In the genomic region with DNA sequence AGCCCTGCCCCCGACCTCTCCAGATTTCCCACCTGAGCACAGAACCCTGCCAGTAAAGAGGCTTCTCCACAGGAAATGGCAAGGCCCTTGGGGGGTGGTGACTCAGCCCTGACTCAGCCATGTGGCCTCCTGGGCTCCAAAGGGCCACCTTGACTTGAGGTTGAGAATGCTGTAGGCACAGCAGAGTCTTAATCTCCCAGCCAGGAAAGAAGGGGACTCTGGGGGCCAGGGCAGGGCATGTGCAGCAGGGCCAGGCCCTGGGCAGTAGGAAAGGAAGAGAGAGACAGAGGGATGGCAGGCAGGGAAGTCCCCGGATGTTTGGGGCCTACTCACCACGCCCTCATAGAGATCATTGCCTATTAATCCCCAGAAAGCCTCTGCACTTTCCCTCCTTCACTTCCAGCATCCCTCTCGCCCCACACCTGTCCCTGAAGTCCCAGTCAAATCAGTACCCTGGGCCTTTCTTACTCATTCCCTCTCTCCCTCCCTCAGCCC, we compare ENCODE assay signal across 2 cellular contexts.
A peak's percentile ranks its signal among the peaks of the same experiment; 100 is the strongest.
TF ChIP-seq lines count a peak whose summit lies in the region.

No MANE protein-coding gene starts in this region.

TF ChIP-seq in HEK293, 187 proteins besides CTCF, POLR2A, EP300 and RAD21 (continued from another document and continues in another):
- TF ChIP-seq, protein P1, sequence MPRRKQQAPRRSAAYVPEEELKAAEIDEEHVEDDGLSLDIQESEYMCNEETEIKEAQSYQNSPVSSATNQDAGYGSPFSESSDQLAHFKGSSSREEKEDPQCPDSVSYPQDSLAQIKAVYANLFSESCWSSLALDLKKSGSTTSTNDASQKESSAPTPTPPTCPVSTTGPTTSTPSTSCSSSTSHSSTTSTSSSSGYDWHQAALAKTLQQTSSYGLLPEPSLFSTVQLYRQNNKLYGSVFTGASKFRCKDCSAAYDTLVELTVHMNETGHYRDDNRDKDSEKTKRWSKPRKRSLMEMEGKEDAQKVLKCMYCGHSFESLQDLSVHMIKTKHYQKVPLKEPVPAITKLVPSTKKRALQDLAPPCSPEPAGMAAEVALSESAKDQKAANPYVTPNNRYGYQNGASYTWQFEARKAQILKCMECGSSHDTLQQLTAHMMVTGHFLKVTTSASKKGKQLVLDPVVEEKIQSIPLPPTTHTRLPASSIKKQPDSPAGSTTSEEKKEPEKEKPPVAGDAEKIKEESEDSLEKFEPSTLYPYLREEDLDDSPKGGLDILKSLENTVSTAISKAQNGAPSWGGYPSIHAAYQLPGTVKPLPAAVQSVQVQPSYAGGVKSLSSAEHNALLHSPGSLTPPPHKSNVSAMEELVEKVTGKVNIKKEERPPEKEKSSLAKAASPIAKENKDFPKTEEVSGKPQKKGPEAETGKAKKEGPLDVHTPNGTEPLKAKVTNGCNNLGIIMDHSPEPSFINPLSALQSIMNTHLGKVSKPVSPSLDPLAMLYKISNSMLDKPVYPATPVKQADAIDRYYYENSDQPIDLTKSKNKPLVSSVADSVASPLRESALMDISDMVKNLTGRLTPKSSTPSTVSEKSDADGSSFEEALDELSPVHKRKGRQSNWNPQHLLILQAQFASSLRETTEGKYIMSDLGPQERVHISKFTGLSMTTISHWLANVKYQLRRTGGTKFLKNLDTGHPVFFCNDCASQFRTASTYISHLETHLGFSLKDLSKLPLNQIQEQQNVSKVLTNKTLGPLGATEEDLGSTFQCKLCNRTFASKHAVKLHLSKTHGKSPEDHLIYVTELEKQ (tag by site-specific recombination; IDR thresholded peaks at IDR 0.05; ENCODE audit: borderline replicate concordance): no peak
- TF ChIP-seq SP3 (tag by site-specific recombination; IDR thresholded peaks at IDR 0.05) (peak; percentile 35), ZNF792 (tag by site-specific recombination; IDR thresholded peaks at IDR 0.05) (no peak), GLIS2 (tag by site-specific recombination; IDR thresholded peaks at IDR 0.05) (peak; percentile 73), ZNF16 (tag by site-specific recombination; IDR thresholded peaks at IDR 0.05; ENCODE audit: low read depth) (no peak), ZNF624 (tag by site-specific recombination; IDR thresholded peaks at IDR 0.05) (no peak), ZNF530 (tag by site-specific recombination; IDR thresholded peaks at IDR 0.05; ENCODE audit: low read depth) (no peak), ZFP37 (tag by site-specific recombination; IDR thresholded peaks at IDR 0.05) (peak; percentile 75; the same call in 1 of the 2 replicates), ZEB2 (tag by site-specific recombination; IDR thresholded peaks at IDR 0.05) (no peak), ZNF837 (tag by site-specific recombination; IDR thresholded peaks at IDR 0.05) (no peak), ZFHX2 (tag by site-specific recombination; conservative IDR thresholded peaks at IDR 0.05) (peak; percentile 45), ZNF777 (tag by site-specific recombination; IDR thresholded peaks at IDR 0.05; ENCODE audit: borderline replicate concordance) (no peak), ZNF37A (tag by site-specific recombination; IDR thresholded peaks at IDR 0.05) (no peak), ZNF664 (tag by site-specific recombination; IDR thresholded peaks at IDR 0.05) (no peak)
- TF ChIP-seq, protein P2, sequence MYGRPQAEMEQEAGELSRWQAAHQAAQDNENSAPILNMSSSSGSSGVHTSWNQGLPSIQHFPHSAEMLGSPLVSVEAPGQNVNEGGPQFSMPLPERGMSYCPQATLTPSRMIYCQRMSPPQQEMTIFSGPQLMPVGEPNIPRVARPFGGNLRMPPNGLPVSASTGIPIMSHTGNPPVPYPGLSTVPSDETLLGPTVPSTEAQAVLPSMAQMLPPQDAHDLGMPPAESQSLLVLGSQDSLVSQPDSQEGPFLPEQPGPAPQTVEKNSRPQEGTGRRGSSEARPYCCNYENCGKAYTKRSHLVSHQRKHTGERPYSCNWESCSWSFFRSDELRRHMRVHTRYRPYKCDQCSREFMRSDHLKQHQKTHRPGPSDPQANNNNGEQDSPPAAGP (tag by site-specific recombination; IDR thresholded peaks at IDR 0.05): no peak
- TF ChIP-seq, protein P3, sequence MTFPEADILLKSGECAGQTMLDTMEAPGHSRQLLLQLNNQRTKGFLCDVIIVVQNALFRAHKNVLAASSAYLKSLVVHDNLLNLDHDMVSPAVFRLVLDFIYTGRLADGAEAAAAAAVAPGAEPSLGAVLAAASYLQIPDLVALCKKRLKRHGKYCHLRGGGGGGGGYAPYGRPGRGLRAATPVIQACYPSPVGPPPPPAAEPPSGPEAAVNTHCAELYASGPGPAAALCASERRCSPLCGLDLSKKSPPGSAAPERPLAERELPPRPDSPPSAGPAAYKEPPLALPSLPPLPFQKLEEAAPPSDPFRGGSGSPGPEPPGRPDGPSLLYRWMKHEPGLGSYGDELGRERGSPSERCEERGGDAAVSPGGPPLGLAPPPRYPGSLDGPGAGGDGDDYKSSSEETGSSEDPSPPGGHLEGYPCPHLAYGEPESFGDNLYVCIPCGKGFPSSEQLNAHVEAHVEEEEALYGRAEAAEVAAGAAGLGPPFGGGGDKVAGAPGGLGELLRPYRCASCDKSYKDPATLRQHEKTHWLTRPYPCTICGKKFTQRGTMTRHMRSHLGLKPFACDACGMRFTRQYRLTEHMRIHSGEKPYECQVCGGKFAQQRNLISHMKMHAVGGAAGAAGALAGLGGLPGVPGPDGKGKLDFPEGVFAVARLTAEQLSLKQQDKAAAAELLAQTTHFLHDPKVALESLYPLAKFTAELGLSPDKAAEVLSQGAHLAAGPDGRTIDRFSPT (tag by site-specific recombination; IDR thresholded peaks at IDR 0.05): peak; percentile 75
- TF ChIP-seq, protein P4, sequence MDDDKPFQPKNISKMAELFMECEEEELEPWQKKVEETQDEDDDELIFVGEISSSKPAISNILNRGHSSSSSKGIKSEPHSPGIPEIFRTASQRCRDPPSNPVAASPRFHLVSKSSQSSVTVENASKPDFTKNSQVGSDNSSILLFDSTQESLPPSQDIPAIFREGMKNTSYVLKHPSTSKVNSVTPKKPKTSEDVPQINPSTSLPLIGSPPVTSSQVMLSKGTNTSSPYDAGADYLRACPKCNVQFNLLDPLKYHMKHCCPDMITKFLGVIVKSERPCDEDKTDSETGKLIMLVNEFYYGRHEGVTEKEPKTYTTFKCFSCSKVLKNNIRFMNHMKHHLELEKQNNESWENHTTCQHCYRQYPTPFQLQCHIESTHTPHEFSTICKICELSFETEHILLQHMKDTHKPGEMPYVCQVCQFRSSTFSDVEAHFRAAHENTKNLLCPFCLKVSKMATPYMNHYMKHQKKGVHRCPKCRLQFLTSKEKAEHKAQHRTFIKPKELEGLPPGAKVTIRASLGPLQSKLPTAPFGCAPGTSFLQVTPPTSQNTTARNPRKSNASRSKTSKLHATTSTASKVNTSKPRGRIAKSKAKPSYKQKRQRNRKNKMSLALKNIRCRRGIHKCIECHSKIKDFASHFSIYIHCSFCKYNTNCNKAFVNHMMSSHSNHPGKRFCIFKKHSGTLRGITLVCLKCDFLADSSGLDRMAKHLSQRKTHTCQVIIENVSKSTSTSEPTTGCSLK (tag by site-specific recombination; IDR thresholded peaks at IDR 0.05): no peak

TF ChIP-seq in K562, 482 proteins besides CTCF, POLR2A, EP300 and RAD21 (continued from another document and continues in another):
- no peak for TF ChIP-seq ARHGAP35 (IDR thresholded peaks at IDR 0.05; ENCODE audit: partially characterized antibody)
- no peak for TF ChIP-seq ZNF707 (CRISPR knock-in tag; conservative IDR thresholded peaks at IDR 0.05)
- 0 out of 2 replicates have a peak, but pooled peaks have one; percentile 35 for TF ChIP-seq MYNN (IDR thresholded peaks at IDR 0.05)
- TF ChIP-seq MYNN (CRISPR knock-in tag; IDR thresholded peaks at IDR 0.05): no peak
- TF ChIP-seq, protein P5, sequence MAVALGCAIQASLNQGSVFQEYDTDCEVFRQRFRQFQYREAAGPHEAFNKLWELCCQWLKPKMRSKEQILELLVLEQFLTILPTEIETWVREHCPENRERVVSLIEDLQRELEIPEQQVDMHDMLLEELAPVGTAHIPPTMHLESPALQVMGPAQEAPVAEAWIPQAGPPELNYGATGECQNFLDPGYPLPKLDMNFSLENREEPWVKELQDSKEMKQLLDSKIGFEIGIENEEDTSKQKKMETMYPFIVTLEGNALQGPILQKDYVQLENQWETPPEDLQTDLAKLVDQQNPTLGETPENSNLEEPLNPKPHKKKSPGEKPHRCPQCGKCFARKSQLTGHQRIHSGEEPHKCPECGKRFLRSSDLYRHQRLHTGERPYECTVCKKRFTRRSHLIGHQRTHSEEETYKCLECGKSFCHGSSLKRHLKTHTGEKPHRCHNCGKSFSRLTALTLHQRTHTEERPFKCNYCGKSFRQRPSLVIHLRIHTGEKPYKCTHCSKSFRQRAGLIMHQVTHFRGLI (CRISPR knock-in tag; IDR thresholded peaks at IDR 0.05): no peak
- TF ChIP-seq, protein P6, sequence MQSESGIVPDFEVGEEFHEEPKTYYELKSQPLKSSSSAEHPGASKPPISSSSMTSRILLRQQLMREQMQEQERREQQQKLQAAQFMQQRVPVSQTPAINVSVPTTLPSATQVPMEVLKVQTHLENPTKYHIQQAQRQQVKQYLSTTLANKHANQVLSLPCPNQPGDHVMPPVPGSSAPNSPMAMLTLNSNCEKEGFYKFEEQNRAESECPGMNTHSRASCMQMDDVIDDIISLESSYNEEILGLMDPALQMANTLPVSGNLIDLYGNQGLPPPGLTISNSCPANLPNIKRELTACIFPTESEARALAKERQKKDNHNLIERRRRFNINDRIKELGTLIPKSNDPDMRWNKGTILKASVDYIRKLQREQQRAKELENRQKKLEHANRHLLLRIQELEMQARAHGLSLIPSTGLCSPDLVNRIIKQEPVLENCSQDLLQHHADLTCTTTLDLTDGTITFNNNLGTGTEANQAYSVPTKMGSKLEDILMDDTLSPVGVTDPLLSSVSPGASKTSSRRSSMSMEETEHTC (IDR thresholded peaks at IDR 0.05): no peak
- TF ChIP-seq BACH1 (tag; IDR thresholded peaks at IDR 0.05): peak; percentile 38; the same call in 1 of the 2 replicates
- no peak for TF ChIP-seq ZNF232 (CRISPR knock-in tag; IDR thresholded peaks at IDR 0.05)
- peak; percentile 94 for TF ChIP-seq JUND (IDR thresholded peaks at IDR 0.05; ENCODE audit: borderline replicate concordance, low read depth, low read length)
- TF ChIP-seq JUND (tag; IDR thresholded peaks at IDR 0.05; ENCODE audit: borderline replicate concordance, low read depth, low read length): peak; percentile 90
- no peak for TF ChIP-seq MTA3 (IDR thresholded peaks at IDR 0.05; ENCODE audit: borderline replicate concordance)
- TF ChIP-seq ZNF134 (CRISPR knock-in tag; conservative IDR thresholded peaks at IDR 0.05): no peak
- no peak for TF ChIP-seq SIN3B (IDR thresholded peaks at IDR 0.05; ENCODE audit: low read depth)
- no peak for TF ChIP-seq RBM25 (IDR thresholded peaks at IDR 0.05; ENCODE audit: low read depth, low read length, severe bottlenecking)
- TF ChIP-seq DNMT1 (IDR thresholded peaks at IDR 0.05): no peak
- no peak for TF ChIP-seq NCOA2 (IDR thresholded peaks at IDR 0.05; ENCODE audit: partially characterized antibody in 2 of 2)
- TF ChIP-seq, protein P7, sequence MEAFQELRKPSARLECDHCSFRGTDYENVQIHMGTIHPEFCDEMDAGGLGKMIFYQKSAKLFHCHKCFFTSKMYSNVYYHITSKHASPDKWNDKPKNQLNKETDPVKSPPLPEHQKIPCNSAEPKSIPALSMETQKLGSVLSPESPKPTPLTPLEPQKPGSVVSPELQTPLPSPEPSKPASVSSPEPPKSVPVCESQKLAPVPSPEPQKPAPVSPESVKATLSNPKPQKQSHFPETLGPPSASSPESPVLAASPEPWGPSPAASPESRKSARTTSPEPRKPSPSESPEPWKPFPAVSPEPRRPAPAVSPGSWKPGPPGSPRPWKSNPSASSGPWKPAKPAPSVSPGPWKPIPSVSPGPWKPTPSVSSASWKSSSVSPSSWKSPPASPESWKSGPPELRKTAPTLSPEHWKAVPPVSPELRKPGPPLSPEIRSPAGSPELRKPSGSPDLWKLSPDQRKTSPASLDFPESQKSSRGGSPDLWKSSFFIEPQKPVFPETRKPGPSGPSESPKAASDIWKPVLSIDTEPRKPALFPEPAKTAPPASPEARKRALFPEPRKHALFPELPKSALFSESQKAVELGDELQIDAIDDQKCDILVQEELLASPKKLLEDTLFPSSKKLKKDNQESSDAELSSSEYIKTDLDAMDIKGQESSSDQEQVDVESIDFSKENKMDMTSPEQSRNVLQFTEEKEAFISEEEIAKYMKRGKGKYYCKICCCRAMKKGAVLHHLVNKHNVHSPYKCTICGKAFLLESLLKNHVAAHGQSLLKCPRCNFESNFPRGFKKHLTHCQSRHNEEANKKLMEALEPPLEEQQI (IDR thresholded peaks at IDR 0.05): no peak
- TF ChIP-seq, protein P8, sequence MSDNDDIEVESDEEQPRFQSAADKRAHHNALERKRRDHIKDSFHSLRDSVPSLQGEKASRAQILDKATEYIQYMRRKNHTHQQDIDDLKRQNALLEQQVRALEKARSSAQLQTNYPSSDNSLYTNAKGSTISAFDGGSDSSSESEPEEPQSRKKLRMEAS (CRISPR knock-in tag; IDR thresholded peaks at IDR 0.05): peak; percentile 72
- no peak for TF ChIP-seq RBM34 (IDR thresholded peaks at IDR 0.05; ENCODE audit: borderline replicate concordance, insufficient read depth, low read length)
- no peak for TF ChIP-seq CREBBP (IDR thresholded peaks at IDR 0.05; ENCODE audit: low read depth, low read length)
- TF ChIP-seq TAF15 (IDR thresholded peaks at IDR 0.05; ENCODE audit: low read depth, low read length): no peak
- 0 out of 2 replicates have a peak, but pooled peaks have one; percentile 23 for TF ChIP-seq MAFG (tag; conservative IDR thresholded peaks at IDR 0.05)
- TF ChIP-seq ESRRB (CRISPR knock-in tag; IDR thresholded peaks at IDR 0.05; ENCODE audit: borderline replicate concordance): no peak
- TF ChIP-seq CTBP1 (IDR thresholded peaks at IDR 0.05; ENCODE audit: borderline replicate concordance): 0 out of 2 replicates have a peak, but pooled peaks have one; percentile 21
- TF ChIP-seq SRSF9 (IDR thresholded peaks at IDR 0.05; ENCODE audit: borderline replicate concordance, low read depth, low read length): no peak
- TF ChIP-seq HCFC1 (IDR thresholded peaks at IDR 0.05; ENCODE audit: low read depth, low read length): no peak
- TF ChIP-seq, protein P9, sequence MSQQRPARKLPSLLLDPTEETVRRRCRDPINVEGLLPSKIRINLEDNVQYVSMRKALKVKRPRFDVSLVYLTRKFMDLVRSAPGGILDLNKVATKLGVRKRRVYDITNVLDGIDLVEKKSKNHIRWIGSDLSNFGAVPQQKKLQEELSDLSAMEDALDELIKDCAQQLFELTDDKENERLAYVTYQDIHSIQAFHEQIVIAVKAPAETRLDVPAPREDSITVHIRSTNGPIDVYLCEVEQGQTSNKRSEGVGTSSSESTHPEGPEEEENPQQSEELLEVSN (IDR thresholded peaks at IDR 0.05; ENCODE audit: borderline replicate concordance in 1 of 2, extremely low read depth in 1 of 2, insufficient read depth in 1 of 2, insufficient read length in 1 of 2, low read depth in 1 of 2, low read length in 1 of 2, poor library complexity in 1 of 2, severe bottlenecking in 1 of 2): peak in 1 of 2 experiments; percentile 82
- TF ChIP-seq CXXC5 (CRISPR knock-in tag; IDR thresholded peaks at IDR 0.05): no peak
- TF ChIP-seq RB1 (IDR thresholded peaks at IDR 0.05; ENCODE audit: low read depth): no peak
- peak; percentile 44; the same call in 1 of the 2 replicates for TF ChIP-seq C11orf30 (IDR thresholded peaks at IDR 0.05; ENCODE audit: low read depth)
